ENCODE assay signal across 32 cellular contexts in the genomic region with DNA sequence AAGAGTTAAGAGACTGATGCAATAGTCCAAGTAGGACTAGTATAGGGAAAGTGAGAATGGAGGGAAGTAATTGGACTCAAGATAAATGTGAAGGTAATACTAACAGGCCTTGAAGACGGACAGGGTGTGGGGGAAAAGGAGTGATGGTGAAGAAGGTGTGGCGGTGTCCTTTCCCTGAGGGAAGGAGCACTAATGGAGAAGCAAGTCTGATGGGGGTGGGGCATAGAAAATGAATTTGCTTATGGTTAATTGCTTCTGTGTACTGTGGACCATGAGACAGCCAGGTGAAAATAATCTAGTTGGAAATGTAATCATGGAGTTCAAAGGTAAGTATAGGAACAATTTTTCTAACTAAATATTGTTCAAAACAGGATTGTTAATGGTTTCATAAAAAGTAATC.
"Had no signal": no experiment of that assay in that cellular context is flagged by ENCODE, and none has a peak within 500 bp of the region (broad histone marks: within the 10 kb centered on the region; RNA-seq: fewer than 3 reads in every experiment).

No MANE protein-coding gene starts in this region.

- H3K27me3 Mint-ChIP-seq: activated B cell treated with CpG ODN at 0.5 μM for 24 hours; activated CD8-positive, alpha-beta T cell treated with anti-CD3 and anti-CD28 coated beads for 36 hours; activated naive CD4-positive, alpha-beta T cell treated with anti-CD3 and anti-CD28 coated beads, Interleukin-2, amount 50 U/mL, for 24 hours; activated naive CD8-positive, alpha-beta T cell treated with anti-CD3 and anti-CD28 coated beads for 36 hours; T-helper 17 cell had no signal

- DNase-seq: activated B cell treated with CpG ODN at 0.5 μM for 24 hours; activated CD4-positive, alpha-beta T cell treated with anti-CD3 and anti-CD28 coated beads for 48 hours; activated CD4-positive, alpha-beta T cell treated with anti-CD3 and anti-CD28 coated beads, Interleukin-2, amount 50 U/mL, for 1 hour; activated CD4-positive, alpha-beta T cell treated with anti-CD3 and anti-CD28 coated beads, Interleukin-2, amount 50 U/mL, for 48 hours; activated CD8-positive, alpha-beta memory T cell treated with anti-CD3 and anti-CD28 coated beads for 24 hours; activated CD8-positive, alpha-beta T cell treated with anti-CD3 and anti-CD28 coated beads for 36 hours; activated naive CD4-positive, alpha-beta T cell treated with anti-CD3 and anti-CD28 coated beads for 36 hours; activated naive CD8-positive, alpha-beta T cell treated with anti-CD3 and anti-CD28 coated beads for 36 hours; activated T-cell treated with anti-CD3 and anti-CD28 coated beads, Interleukin-2, amount 50 U/mL, for 48 hours; amygdala; aorta; body of pancreas; caudate nucleus; cortex of kidney; dermis blood vessel endothelial cell; effector CD4-positive, alpha-beta T cell; effector memory CD8-positive, alpha-beta T cell; erythroblast; foreskin keratinocyte; gastrocnemius medialis; glutamatergic neuron; heart left ventricle; T-helper 1 cell; T-helper 17 cell; T1000; WERI-Rb-1 had no signal

- H3K4me3 Mint-ChIP-seq: activated B cell treated with CpG ODN at 0.5 μM for 24 hours; activated CD8-positive, alpha-beta T cell treated with anti-CD3 and anti-CD28 coated beads for 36 hours; activated naive CD4-positive, alpha-beta T cell treated with anti-CD3 and anti-CD28 coated beads for 36 hours; activated naive CD4-positive, alpha-beta T cell treated with anti-CD3 and anti-CD28 coated beads, Interleukin-2, amount 50 U/mL, for 24 hours; activated naive CD8-positive, alpha-beta T cell treated with anti-CD3 and anti-CD28 coated beads for 36 hours; activated T-helper 1 cell treated with anti-CD3 and anti-CD28 coated beads, Interleukin-12 subunit alpha, Interleukin-12 subunit beta, Interleukin-2, Interleukin-4 antibody, amounts not matched to agents 30 ng/mL and 10 ng/mL and 1 ng/mL, durations not matched to agents 14 hours and 24 hours and 36 hours; effector memory CD8-positive, alpha-beta T cell; T-helper 17 cell; T-helper 2 cell treated with Interferon-gamma antibody and Interleukin-4, amounts not matched to agents 5 μg/mL and 100 μg/mL, for 36 hours had no signal

- H3K9me3 ChIP-seq: body of pancreas, esophagus muscularis mucosa, gastrocnemius medialis, heart left ventricle had no signal

- H3K36me3 ChIP-seq: esophagus muscularis mucosa, gastrocnemius medialis, heart left ventricle, WERI-Rb-1 had no signal

- H3K27ac Mint-ChIP-seq: activated B cell treated with CpG ODN at 0.5 μM for 24 hours; activated CD8-positive, alpha-beta T cell treated with anti-CD3 and anti-CD28 coated beads for 36 hours; activated naive CD4-positive, alpha-beta T cell treated with anti-CD3 and anti-CD28 coated beads for 36 hours; activated naive CD4-positive, alpha-beta T cell treated with anti-CD3 and anti-CD28 coated beads, Interleukin-2, amount 50 U/mL, for 24 hours; activated naive CD8-positive, alpha-beta T cell treated with anti-CD3 and anti-CD28 coated beads for 36 hours; activated T-helper 1 cell treated with anti-CD3 and anti-CD28 coated beads, Interleukin-12 subunit alpha, Interleukin-12 subunit beta, Interleukin-2, Interleukin-4 antibody, amounts not matched to agents 30 ng/mL and 10 ng/mL and 1 ng/mL, durations not matched to agents 14 hours and 24 hours and 36 hours; activated T-helper 2 cell treated with anti-CD3 and anti-CD28 coated beads, Interferon-gamma antibody, Interleukin-2, Interleukin-4, amounts not matched to agents 10 μg/mL and 5 μg/mL and 100 μg/mL, durations not matched to agents 14 hours and 24 hours and 36 hours; effector memory CD8-positive, alpha-beta T cell; T-helper 17 cell; T-helper 2 cell treated with Interferon-gamma antibody and Interleukin-4, amounts not matched to agents 5 μg/mL and 100 μg/mL, for 36 hours had no signal

- H3K4me1 ChIP-seq: body of pancreas, foreskin keratinocyte, gastrocnemius medialis, heart left ventricle had no signal

- H3K4me1 Mint-ChIP-seq: activated naive CD4-positive, alpha-beta T cell treated with anti-CD3 and anti-CD28 coated beads, Interleukin-2, amount 50 U/mL, for 24 hours; activated naive CD8-positive, alpha-beta T cell treated with anti-CD3 and anti-CD28 coated beads for 36 hours; T-helper 17 cell had no signal

- ATAC-seq: activated CD4-positive, CD25-positive, alpha-beta regulatory T cell treated with anti-CD3 and anti-CD28 coated beads, Interleukin-2, amount 50 U/mL, for 24 hours; activated CD8-positive, alpha-beta T cell treated with anti-CD3 and anti-CD28 coated beads for 36 hours; body of pancreas; effector memory CD8-positive, alpha-beta T cell; foreskin keratinocyte; gastrocnemius medialis; heart left ventricle; T-helper 17 cell had no signal

- H3K9me3 Mint-ChIP-seq: activated B cell treated with CpG ODN at 0.5 μM for 24 hours; activated CD8-positive, alpha-beta T cell treated with anti-CD3 and anti-CD28 coated beads for 36 hours; activated naive CD4-positive, alpha-beta T cell treated with anti-CD3 and anti-CD28 coated beads for 36 hours; activated naive CD4-positive, alpha-beta T cell treated with anti-CD3 and anti-CD28 coated beads, Interleukin-2, amount 50 U/mL, for 24 hours; activated naive CD8-positive, alpha-beta T cell treated with anti-CD3 and anti-CD28 coated beads for 36 hours; activated T-helper 1 cell treated with anti-CD3 and anti-CD28 coated beads, Interleukin-12 subunit alpha, Interleukin-12 subunit beta, Interleukin-2, Interleukin-4 antibody, amounts not matched to agents 30 ng/mL and 10 ng/mL and 1 ng/mL, durations not matched to agents 14 hours and 24 hours and 36 hours; activated T-helper 2 cell treated with anti-CD3 and anti-CD28 coated beads, Interferon-gamma antibody, Interleukin-2, Interleukin-4, amounts not matched to agents 10 μg/mL and 5 μg/mL and 100 μg/mL, durations not matched to agents 14 hours and 24 hours and 36 hours; effector memory CD8-positive, alpha-beta T cell; T-helper 2 cell treated with Interferon-gamma antibody and Interleukin-4, amounts not matched to agents 5 μg/mL and 100 μg/mL, for 36 hours had no signal

- H3K36me3 Mint-ChIP-seq: activated naive CD4-positive, alpha-beta T cell treated with anti-CD3 and anti-CD28 coated beads, Interleukin-2, amount 50 U/mL, for 24 hours; activated naive CD8-positive, alpha-beta T cell treated with anti-CD3 and anti-CD28 coated beads for 36 hours had no signal

- H3K4me3 ChIP-seq: body of pancreas, esophagus muscularis mucosa, gastrocnemius medialis, heart left ventricle had no signal
